19 cellular contexts compared by ENCODE assay signal in the genomic region with DNA sequence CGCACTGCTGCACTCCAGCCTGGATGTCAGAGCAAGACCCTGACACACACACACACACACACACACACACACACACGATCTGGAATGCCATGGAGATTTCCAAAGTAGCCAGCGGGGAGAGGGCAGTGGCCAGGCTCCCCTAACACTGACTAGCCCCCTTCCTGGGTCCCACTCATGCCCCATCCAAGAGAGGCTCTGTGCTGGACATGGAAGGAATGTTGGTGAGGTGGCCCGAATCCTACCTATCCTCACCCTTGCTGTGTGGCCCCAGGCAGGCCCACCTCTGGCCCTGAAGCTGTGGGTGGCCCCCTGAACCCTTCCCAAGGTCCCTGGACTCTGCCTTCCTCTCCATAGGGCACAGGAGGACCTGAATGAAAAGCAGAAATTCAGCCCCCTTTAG. TPM values are rescaled to one million over a fixed set of nuclear protein-coding genes. Genes with fewer than 3 reads are reported as not detected.
A peak's percentile ranks its signal among the peaks of the same experiment; 100 is the strongest.
DNase-seq lines count a peak whose midpoint lies in the region; ATAC-seq and TF ChIP-seq lines count a peak whose summit lies in the region.
"Had no signal": no experiment of that assay in that cellular context is flagged by ENCODE, and none has a peak within 500 bp of the region (broad histone marks: within the 10 kb centered on the region; RNA-seq: fewer than 3 reads in every experiment).

No MANE protein-coding gene starts in this region.

- peaks cover 94 to 97% (median 96%) of the 10 kb centered on the region in 3 donors for H3K4me1 ChIP-seq in skeletal muscle tissue (ENCODE audit: control insufficient read depth in 3 of 3, insufficient read depth in 3 of 3, low read length in 3 of 3)

- TF ChIP-seq CTCF in RWPE1 (conservative IDR thresholded peaks at IDR 0.05; ENCODE audit: low read depth) = no peak

- peak overlapping the region; percentile 96 for H3K27ac ChIP-seq in RWPE1
- no peak overlapping the region for H3K27ac ChIP-seq in skeletal muscle tissue (ENCODE audit: low read depth, low read length)
- H3K27ac ChIP-seq: vagina, WERI-Rb-1 had no signal

- peak overlapping the region in 2 of 3 donors; percentile 38 to 79 for H3K9ac ChIP-seq in skeletal muscle tissue (ENCODE audit: low read depth in 1 of 3, low read length in 3 of 3)

- H3K36me3 ChIP-seq in skeletal muscle tissue (ENCODE audit: control insufficient read depth in 3 of 3, insufficient read depth in 3 of 3, low read length in 3 of 3) = peaks cover 0 to 2% (median 0%) of the 10 kb centered on the region in 3 donors
- H3K36me3 ChIP-seq: gastroesophageal sphincter, vagina had no signal

- POLR2A ChIA-PET in RWPE1 (lab: Yijun Ruan, JAX; ENCODE audit: low non-redundant PET) = no interaction called here

- CTCF ChIA-PET in RWPE1 (lab: Yijun Ruan, JAX) = interaction anchor here (0.5 to 0.6 kb wide), 2 partner anchors 9 to 104 kb away, joined by 4 read pairs; a partner anchor contains a TSS

- DNase-seq in activated CD8-positive, alpha-beta memory T cell treated with anti-CD3 and anti-CD28 coated beads, Interleukin-2, amount 50 U/mL, for 4 hours = peak; percentile 14
- no peak for DNase-seq in activated CD8-positive, alpha-beta memory T cell treated with anti-CD3 and anti-CD28 coated beads for 24 hours
- DNase-seq in RWPE1 (ENCODE audit: low spot score) (no peak), islet precursor cell (peak; percentile 49), NCI-H2227 treated with DMSO at 0.1 percent for 48 hours (lab: John Stamatoyannopoulos, UW) (no peak), middle frontal gyrus (ENCODE audit: extremely low spot score, low spot score) (no peak)
- DNase-seq: activated CD8-positive, alpha-beta memory T cell treated with anti-CD3 and anti-CD28 coated beads, Interleukin-2, amount 10 ng/mL, durations not matched to agents 7 days and 5 days; central memory CD4-positive, alpha-beta T cell; COR-L47; NCI-H1436 treated with DMSO at 0.1 percent for 48 hours; stimulated activated CD4-positive, alpha-beta T cell treated with anti-CD3 and anti-CD28 coated beads, Interleukin-4, amount 100 ng/mL, for 1 hour; WERI-Rb-1 had no signal

- H3K9me3 ChIP-seq in skeletal muscle tissue (ENCODE audit: control insufficient read depth in 3 of 3, low read length in 3 of 3) = no peaks in the 10 kb centered on the region
- H3K9me3 ChIP-seq: A549, gastroesophageal sphincter, mucosa of descending colon, vagina had no signal

- ATAC-seq in HG02642 (IDR thresholded peaks at IDR 0.05; ENCODE audit: poor library complexity, unreplicated experiment) = no peak
- ATAC-seq: A549, gastroesophageal sphincter, K562 had no signal

- H3K4me3 ChIP-seq in skeletal muscle tissue (ENCODE audit: low read length in 3 of 3) = no peak overlapping the region
- H3K4me3 ChIP-seq: A549, gastroesophageal sphincter, K562, mucosa of descending colon, vagina had no signal

- no peaks in the 10 kb centered on the region for H3K27me3 ChIP-seq in skeletal muscle tissue (ENCODE audit: control insufficient read depth in 3 of 3, insufficient read depth in 3 of 3, low read length in 3 of 3)
- H3K27me3 ChIP-seq: gastroesophageal sphincter, vagina had no signal

RNA-seq across cellular contexts. Expression of a gene that starts 7.3 kb away (rescaled TPM):
- total RNA-seq in skeletal muscle tissue = 20.9 TPM

RNA-seq across cellular contexts. Expression of a gene that starts 35.3 kb away (rescaled TPM):
- 3.7 TPM for total RNA-seq in skeletal muscle tissue

Comparison
In these comparisons a context has a peak if more than half of its experiments do, and no peak if none do; other contexts are left out.
1. DNase-seq: peak in activated CD8-positive, alpha-beta memory T cell treated with anti-CD3 and anti-CD28 coated beads, Interleukin-2, amount 50 U/mL, for 4 hours (single experiment) and islet precursor cell (single experiment); none in activated CD8-positive, alpha-beta memory T cell treated with anti-CD3 and anti-CD28 coated beads for 24 hours (single experiment), RWPE1 (single experiment), NCI-H2227 treated with DMSO at 0.1 percent for 48 hours (single experiment) and middle frontal gyrus (single experiment).